ENCODE assay signal across 1 cellular context in genomic region chr1:193234523-193234922, GRCh38.
TF ChIP-seq lines count a peak whose summit lies in the region.

No MANE protein-coding gene starts in this region.

TF ChIP-seq in HEK293, 187 proteins besides CTCF, POLR2A, EP300 and RAD21 (continued from another document):
- TF ChIP-seq, protein P1, sequence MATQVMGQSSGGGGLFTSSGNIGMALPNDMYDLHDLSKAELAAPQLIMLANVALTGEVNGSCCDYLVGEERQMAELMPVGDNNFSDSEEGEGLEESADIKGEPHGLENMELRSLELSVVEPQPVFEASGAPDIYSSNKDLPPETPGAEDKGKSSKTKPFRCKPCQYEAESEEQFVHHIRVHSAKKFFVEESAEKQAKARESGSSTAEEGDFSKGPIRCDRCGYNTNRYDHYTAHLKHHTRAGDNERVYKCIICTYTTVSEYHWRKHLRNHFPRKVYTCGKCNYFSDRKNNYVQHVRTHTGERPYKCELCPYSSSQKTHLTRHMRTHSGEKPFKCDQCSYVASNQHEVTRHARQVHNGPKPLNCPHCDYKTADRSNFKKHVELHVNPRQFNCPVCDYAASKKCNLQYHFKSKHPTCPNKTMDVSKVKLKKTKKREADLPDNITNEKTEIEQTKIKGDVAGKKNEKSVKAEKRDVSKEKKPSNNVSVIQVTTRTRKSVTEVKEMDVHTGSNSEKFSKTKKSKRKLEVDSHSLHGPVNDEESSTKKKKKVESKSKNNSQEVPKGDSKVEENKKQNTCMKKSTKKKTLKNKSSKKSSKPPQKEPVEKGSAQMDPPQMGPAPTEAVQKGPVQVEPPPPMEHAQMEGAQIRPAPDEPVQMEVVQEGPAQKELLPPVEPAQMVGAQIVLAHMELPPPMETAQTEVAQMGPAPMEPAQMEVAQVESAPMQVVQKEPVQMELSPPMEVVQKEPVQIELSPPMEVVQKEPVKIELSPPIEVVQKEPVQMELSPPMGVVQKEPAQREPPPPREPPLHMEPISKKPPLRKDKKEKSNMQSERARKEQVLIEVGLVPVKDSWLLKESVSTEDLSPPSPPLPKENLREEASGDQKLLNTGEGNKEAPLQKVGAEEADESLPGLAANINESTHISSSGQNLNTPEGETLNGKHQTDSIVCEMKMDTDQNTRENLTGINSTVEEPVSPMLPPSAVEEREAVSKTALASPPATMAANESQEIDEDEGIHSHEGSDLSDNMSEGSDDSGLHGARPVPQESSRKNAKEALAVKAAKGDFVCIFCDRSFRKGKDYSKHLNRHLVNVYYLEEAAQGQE (tag by site-specific recombination; IDR thresholded peaks at IDR 0.05) = peak; percentile 25; the same call in 1 of the 2 replicates
